18 cellular contexts compared by ENCODE assay signal in the genomic region with DNA sequence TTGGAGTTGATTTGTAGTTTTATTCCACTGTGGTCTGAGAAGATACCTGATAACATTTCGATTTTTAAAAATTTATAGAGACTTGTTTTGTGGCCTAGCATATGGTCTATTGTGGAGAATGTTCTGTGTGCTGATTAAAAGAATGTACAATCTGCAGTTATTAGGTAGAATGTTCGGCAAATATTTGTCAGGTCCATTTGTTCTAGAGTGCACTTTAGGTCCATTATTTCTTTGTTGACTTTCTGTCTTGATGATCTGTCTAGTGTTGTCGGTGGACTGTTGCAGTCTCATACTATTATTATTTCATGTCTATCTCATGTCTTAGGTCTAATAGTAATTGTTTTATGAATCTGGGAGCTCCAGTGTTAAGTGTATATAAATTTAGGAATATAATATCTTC.
DNase-seq lines count a peak whose midpoint lies in the region; ATAC-seq, FAIRE-seq and TF ChIP-seq lines count a peak whose summit lies in the region.
"Had no signal": no experiment of that assay in that cellular context is flagged by ENCODE, and none has a peak within 500 bp of the region (broad histone marks: within the 10 kb centered on the region; RNA-seq: fewer than 3 reads in every experiment).

No MANE protein-coding gene starts in this region.

- FAIRE-seq in HepG2 (lab: Jason Lieb, UNC): peak; percentile 44

- no peak for TF ChIP-seq CTCF in HepG2 (CRISPR knock-in tag; IDR thresholded peaks at IDR 0.05)
- no peak for TF ChIP-seq CTCF in uterus (IDR thresholded peaks at IDR 0.05)

- H3K79me2 ChIP-seq in HepG2 (ENCODE audit: insufficient read depth, low read length): no peaks in the 10 kb centered on the region

- DNase-seq in DMS53 (lab: John Stamatoyannopoulos, UW) (peak; percentile 44), DMS79 treated with DMSO at 0.1 percent for 48 hours (lab: John Stamatoyannopoulos, UW) (peak; percentile 86), NCI-H69 (lab: John Stamatoyannopoulos, UW) (peak; percentile 33), HepG2 (ENCODE audit: low spot score) (peak; percentile 80), Ammon's horn (ENCODE audit: low spot score) (no peak), uterus (no peak)
- DNase-seq: CD8-positive, alpha-beta memory T cell; H7; MM.1S; NCI-H1436; NCI-H2107; NCI-H345; NCI-H526; PC-3; SW 1271 had no signal

- H3K9ac ChIP-seq in HepG2 (ENCODE audit: insufficient read depth, low read depth, low read length): no peak overlapping the region

- intact Hi-C loops in HepG2 (cut with micrococcal nuclease; ENCODE audit: unreplicated experiment): loop anchor here (5.0 kb wide), 1 partner anchor 103 kb away; no protein-coding TSS in a partner anchor
- intact Hi-C loops in uterus (cut with DNase I; ENCODE audit: low total_unique reads): no loop called here

- no peak overlapping the region for H2AFZ ChIP-seq in HepG2 (ENCODE audit: low read length)

- POLR2A ChIA-PET in HepG2 (lab: Yijun Ruan, JAX): no interaction called here

- no peaks in the 10 kb centered on the region for H3K36me3 ChIP-seq in HepG2 (replicated peaks in 1 of 2; ENCODE audit: control insufficient read depth in 1 of 2, insufficient read depth in 2 of 2, low read length in 2 of 2)
- no peaks in the 10 kb centered on the region for H3K36me3 ChIP-seq in uterus
- H3K36me3 ChIP-seq: SJSA1 had no signal

- H3K9me3 ChIP-seq in HepG2 (ENCODE audit: low read length) (no peaks in the 10 kb centered on the region), uterus (no peaks in the 10 kb centered on the region)
- H3K9me3 ChIP-seq: SJSA1 had no signal

- H3K27ac ChIP-seq in HepG2 (ENCODE audit: extremely low read length, insufficient read depth, low read length) (peak overlapping the region; percentile 4), uterus (no peak overlapping the region)
- H3K27ac ChIP-seq: RWPE1, SJSA1 had no signal

- BruUV-seq in HepG2 (replicated peaks; lab: Mats Ljungman, UMichigan): no TSS peak

- WGBS in HepG2 (ENCODE audit: low lambda C conversion rate): 0% methylated on average over 3 of the region's 3 CpGs

- no peak for TF ChIP-seq RAD21 in HepG2 (CRISPR knock-in tag; IDR thresholded peaks at IDR 0.05)

- no peak overlapping the region for H3K4me3 ChIP-seq in HepG2 (replicated peaks in 1 of 3; ENCODE audit: insufficient read depth in 1 of 3, low read depth in 2 of 3, low read length in 3 of 3)
- H3K4me3 ChIP-seq in uterus: no peak overlapping the region
- H3K4me3 ChIP-seq: SJSA1 had no signal

- in situ Hi-C loops in HepG2 (cut with HindIII; ENCODE audit: extremely low pct_ligation_motif_present, low pct_unique_long_range_greater_than_20kb): no loop called here

- ATAC-seq in HepG2: peak; percentile 89
- no peak for ATAC-seq in GM18868 (IDR thresholded peaks at IDR 0.05; ENCODE audit: unreplicated experiment)
- ATAC-seq: PC-3 had no signal

- CTCF ChIA-PET in HepG2 (lab: Yijun Ruan, JAX; ENCODE audit: low intra/inter-chr PET ratio, low total read pairs): no interaction called here

- H3K27me3 ChIP-seq in HepG2 (ENCODE audit: control insufficient read depth in 1 of 2, insufficient read depth in 2 of 2, low read length in 2 of 2): no peaks in the 10 kb centered on the region
- no peaks in the 10 kb centered on the region for H3K27me3 ChIP-seq in uterus
- H3K27me3 ChIP-seq: SJSA1 had no signal

- peak in 1 of 2 experiments; percentile 60; a peak in 2 of 4 replicates for TF ChIP-seq EP300 in HepG2 (IDR thresholded peaks at IDR 0.05; ENCODE audit: low read depth in 2 of 2, low read length in 2 of 2)
- TF ChIP-seq EP300 in HepG2 (CRISPR knock-in tag; IDR thresholded peaks at IDR 0.05; ENCODE audit: borderline replicate concordance): no peak

- peaks cover 19% of the 10 kb centered on the region for H3K4me1 ChIP-seq in HepG2 (ENCODE audit: insufficient read depth, low read length)
- H3K4me1 ChIP-seq in uterus: no peaks in the 10 kb centered on the region

- no peaks in the 10 kb centered on the region for H4K20me1 ChIP-seq in HepG2 (ENCODE audit: insufficient read depth, low read length)

- H3K4me2 ChIP-seq in HepG2 (ENCODE audit: low read depth, low read length): peak overlapping the region; percentile 21; the same call in 1 of the 2 replicates

- TF ChIP-seq POLR2A in HepG2 (IDR thresholded peaks at IDR 0.05; ENCODE audit: insufficient read depth in 1 of 2, low read depth in 2 of 2, low read length in 2 of 2): no peak
- no peak for TF ChIP-seq POLR2A in uterus (IDR thresholded peaks at IDR 0.05)

TF ChIP-seq in HepG2, 621 proteins besides CTCF, POLR2A, EP300 and RAD21 (continues in another document):
- TF ChIP-seq CREM (IDR thresholded peaks at IDR 0.05) (peak; percentile 36; the same call in 1 of the 2 replicates), CREM (CRISPR knock-in tag; IDR thresholded peaks at IDR 0.05) (no peak), ZNF629 (CRISPR knock-in tag; conservative IDR thresholded peaks at IDR 0.05) (no peak), FOXP1 (IDR thresholded peaks at IDR 0.05) (no peak), FOXP1 (CRISPR knock-in tag; IDR thresholded peaks at IDR 0.05) (peak; percentile 71; the same call in 1 of the 2 replicates), FOXA1 (IDR thresholded peaks at IDR 0.05) (peak; percentile 78), FOXA1 (CRISPR knock-in tag; IDR thresholded peaks at IDR 0.05) (peak; percentile 84), U2AF2 (IDR thresholded peaks at IDR 0.05; ENCODE audit: low read depth, low read length) (no peak), IRF2 (CRISPR knock-in tag; IDR thresholded peaks at IDR 0.05) (peak; percentile 17; the same call in 1 of the 2 replicates), SP2 (CRISPR knock-in tag; IDR thresholded peaks at IDR 0.05) (no peak), FOXJ3 (CRISPR knock-in tag; IDR thresholded peaks at IDR 0.05; ENCODE audit: borderline replicate concordance) (peak; percentile 32; the same call in 1 of the 2 replicates), PHF21A (CRISPR knock-in tag; IDR thresholded peaks at IDR 0.05) (no peak), KAT8 (CRISPR knock-in tag; IDR thresholded peaks at IDR 0.05) (0 out of 2 replicates have a peak, but pooled peaks have one; percentile 18), POLR2G (IDR thresholded peaks at IDR 0.05; ENCODE audit: low read depth, low read length) (no peak), NFIC (IDR thresholded peaks at IDR 0.05; ENCODE audit: low read length) (peak; percentile 70; the same call in 1 of the 2 replicates)
- TF ChIP-seq, protein P1, sequence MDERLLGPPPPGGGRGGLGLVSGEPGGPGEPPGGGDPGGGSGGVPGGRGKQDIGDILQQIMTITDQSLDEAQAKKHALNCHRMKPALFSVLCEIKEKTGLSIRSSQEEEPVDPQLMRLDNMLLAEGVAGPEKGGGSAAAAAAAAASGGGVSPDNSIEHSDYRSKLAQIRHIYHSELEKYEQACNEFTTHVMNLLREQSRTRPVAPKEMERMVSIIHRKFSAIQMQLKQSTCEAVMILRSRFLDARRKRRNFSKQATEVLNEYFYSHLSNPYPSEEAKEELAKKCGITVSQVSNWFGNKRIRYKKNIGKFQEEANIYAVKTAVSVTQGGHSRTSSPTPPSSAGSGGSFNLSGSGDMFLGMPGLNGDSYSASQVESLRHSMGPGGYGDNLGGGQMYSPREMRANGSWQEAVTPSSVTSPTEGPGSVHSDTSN (CRISPR knock-in tag; IDR thresholded peaks at IDR 0.05): no peak
- TF ChIP-seq, protein P2, sequence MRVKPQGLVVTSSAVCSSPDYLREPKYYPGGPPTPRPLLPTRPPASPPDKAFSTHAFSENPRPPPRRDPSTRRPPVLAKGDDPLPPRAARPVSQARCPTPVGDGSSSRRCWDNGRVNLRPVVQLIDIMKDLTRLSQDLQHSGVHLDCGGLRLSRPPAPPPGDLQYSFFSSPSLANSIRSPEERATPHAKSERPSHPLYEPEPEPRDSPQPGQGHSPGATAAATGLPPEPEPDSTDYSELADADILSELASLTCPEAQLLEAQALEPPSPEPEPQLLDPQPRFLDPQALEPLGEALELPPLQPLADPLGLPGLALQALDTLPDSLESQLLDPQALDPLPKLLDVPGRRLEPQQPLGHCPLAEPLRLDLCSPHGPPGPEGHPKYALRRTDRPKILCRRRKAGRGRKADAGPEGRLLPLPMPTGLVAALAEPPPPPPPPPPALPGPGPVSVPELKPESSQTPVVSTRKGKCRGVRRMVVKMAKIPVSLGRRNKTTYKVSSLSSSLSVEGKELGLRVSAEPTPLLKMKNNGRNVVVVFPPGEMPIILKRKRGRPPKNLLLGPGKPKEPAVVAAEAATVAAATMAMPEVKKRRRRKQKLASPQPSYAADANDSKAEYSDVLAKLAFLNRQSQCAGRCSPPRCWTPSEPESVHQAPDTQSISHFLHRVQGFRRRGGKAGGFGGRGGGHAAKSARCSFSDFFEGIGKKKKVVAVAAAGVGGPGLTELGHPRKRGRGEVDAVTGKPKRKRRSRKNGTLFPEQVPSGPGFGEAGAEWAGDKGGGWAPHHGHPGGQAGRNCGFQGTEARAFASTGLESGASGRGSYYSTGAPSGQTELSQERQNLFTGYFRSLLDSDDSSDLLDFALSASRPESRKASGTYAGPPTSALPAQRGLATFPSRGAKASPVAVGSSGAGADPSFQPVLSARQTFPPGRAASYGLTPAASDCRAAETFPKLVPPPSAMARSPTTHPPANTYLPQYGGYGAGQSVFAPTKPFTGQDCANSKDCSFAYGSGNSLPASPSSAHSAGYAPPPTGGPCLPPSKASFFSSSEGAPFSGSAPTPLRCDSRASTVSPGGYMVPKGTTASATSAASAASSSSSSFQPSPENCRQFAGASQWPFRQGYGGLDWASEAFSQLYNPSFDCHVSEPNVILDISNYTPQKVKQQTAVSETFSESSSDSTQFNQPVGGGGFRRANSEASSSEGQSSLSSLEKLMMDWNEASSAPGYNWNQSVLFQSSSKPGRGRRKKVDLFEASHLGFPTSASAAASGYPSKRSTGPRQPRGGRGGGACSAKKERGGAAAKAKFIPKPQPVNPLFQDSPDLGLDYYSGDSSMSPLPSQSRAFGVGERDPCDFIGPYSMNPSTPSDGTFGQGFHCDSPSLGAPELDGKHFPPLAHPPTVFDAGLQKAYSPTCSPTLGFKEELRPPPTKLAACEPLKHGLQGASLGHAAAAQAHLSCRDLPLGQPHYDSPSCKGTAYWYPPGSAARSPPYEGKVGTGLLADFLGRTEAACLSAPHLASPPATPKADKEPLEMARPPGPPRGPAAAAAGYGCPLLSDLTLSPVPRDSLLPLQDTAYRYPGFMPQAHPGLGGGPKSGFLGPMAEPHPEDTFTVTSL (CRISPR knock-in tag; IDR thresholded peaks at IDR 0.05; ENCODE audit: borderline replicate concordance): peak; percentile 70; the same call in 1 of the 2 replicates
- TF ChIP-seq, protein P3, sequence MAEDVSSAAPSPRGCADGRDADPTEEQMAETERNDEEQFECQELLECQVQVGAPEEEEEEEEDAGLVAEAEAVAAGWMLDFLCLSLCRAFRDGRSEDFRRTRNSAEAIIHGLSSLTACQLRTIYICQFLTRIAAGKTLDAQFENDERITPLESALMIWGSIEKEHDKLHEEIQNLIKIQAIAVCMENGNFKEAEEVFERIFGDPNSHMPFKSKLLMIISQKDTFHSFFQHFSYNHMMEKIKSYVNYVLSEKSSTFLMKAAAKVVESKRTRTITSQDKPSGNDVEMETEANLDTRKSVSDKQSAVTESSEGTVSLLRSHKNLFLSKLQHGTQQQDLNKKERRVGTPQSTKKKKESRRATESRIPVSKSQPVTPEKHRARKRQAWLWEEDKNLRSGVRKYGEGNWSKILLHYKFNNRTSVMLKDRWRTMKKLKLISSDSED (CRISPR knock-in tag; IDR thresholded peaks at IDR 0.05): no peak

Comparison
In these comparisons a context has a peak if more than half of its experiments do, and no peak if none do; other contexts are left out.
1. DNase-seq: peak in DMS53 (single experiment), DMS79 treated with DMSO at 0.1 percent for 48 hours (single experiment), NCI-H69 (single experiment) and HepG2 (single experiment); none in Ammon's horn (single experiment) and uterus (0 of 2).